ENCODE assay signal across 8 cellular contexts in the genomic region with DNA sequence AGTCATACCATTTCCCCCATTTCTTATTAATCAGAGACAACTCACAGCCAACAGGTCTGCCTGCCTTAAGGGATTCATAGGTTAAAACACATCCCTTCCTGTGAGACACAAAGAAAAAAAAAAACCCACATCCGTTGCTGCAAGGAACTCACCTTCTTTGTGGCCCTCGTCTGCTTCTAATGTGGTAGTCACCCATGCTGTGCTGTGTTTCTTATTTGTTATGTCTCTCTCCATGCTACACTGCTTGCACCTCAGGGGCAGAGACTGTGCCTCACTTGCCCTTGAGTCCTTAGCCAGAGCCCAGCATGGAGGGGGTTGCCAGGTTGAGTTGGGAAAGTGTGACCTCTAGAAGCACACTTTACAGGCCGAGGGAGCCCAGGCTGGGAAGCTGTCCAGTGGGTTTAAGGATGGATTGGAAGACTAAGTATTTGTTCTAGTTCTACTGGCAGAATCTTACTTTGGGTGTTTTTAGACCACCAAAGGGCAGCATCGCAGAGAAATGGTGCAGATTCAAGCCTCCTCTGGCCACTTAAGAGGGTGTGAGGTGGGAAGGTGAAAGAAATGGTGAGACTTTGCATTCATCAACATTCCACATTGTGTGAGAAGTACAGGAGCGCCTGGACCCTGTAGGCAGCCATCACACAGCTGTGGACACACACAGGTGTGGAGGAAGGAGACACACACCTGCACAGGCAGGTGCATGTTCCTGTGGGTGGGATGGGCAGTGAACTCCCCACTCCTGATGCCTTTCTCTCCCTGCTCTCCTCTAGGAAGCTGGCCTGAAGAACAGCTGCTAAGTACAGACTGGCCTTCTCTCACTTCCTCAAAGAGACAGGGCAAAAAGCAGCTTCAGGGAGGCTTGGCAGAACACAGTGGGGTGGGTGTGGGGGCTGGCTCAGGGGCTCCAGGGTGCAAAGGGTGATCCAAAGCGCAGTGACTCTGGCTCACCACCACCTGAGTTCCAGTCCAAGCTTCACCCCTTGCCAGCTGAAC. TPM values are rescaled to one million over a fixed set of nuclear protein-coding genes. Genes with fewer than 3 reads are reported as not detected.
DNase-seq lines count a peak whose midpoint lies in the region; ATAC-seq lines count a peak whose summit lies in the region.
"Had no signal": no experiment of that assay in that cellular context is flagged by ENCODE, and none has a peak within 500 bp of the region (broad histone marks: within the 10 kb centered on the region; RNA-seq: fewer than 3 reads in every experiment).

No MANE protein-coding gene starts in this region.

- ATAC-seq in GM19324 (IDR thresholded peaks at IDR 0.05; ENCODE audit: low FRiP score, unreplicated experiment), result peak; percentile 57
- ATAC-seq in HG03095 (IDR thresholded peaks at IDR 0.05; ENCODE audit: unreplicated experiment), result peak; percentile 56
- peak; percentile 88 for ATAC-seq in activated CD8-positive, alpha-beta T cell treated with anti-CD3 and anti-CD28 coated beads, Interleukin-2, amount 10 ng/mL, durations not matched to agents 7 days and 5 days
- ATAC-seq: K562 had no signal

- H3K27ac ChIP-seq in skin epidermis, result peak overlapping the region in 17 of 21 experiments; percentile 5 to 95 (median 67)

- peaks cover 68% of the 10 kb centered on the region for H3K36me3 Mint-ChIP-seq in activated CD8-positive, alpha-beta T cell treated with anti-CD3 and anti-CD28 coated beads, Interleukin-2, amount 10 ng/mL, durations not matched to agents 7 days and 5 days (ENCODE audit: low read depth)

- no peaks in the 10 kb centered on the region for H3K27me3 Mint-ChIP-seq in activated CD8-positive, alpha-beta T cell treated with anti-CD3 and anti-CD28 coated beads, Interleukin-2, amount 10 ng/mL, durations not matched to agents 7 days and 5 days (ENCODE audit: low read depth)

- H3K4me3 ChIP-seq in skin epidermis, result no peak overlapping the region
- H3K4me3 ChIP-seq: K562 had no signal

- peaks cover 76% of the 10 kb centered on the region for H3K4me1 Mint-ChIP-seq in activated CD8-positive, alpha-beta T cell treated with anti-CD3 and anti-CD28 coated beads, Interleukin-2, amount 10 ng/mL, durations not matched to agents 7 days and 5 days (ENCODE audit: low read depth)

- H3K27ac Mint-ChIP-seq in activated CD8-positive, alpha-beta T cell treated with anti-CD3 and anti-CD28 coated beads, Interleukin-2, amount 10 ng/mL, durations not matched to agents 7 days and 5 days, result peak overlapping the region; percentile 96

- H3K4me3 Mint-ChIP-seq in activated CD8-positive, alpha-beta T cell treated with anti-CD3 and anti-CD28 coated beads, Interleukin-2, amount 10 ng/mL, durations not matched to agents 7 days and 5 days, result peak overlapping the region; percentile 74

- POLR2A ChIA-PET in activated CD8-positive, alpha-beta T cell treated with anti-CD3 and anti-CD28 coated beads, Interleukin-2, amount 10 ng/mL, durations not matched to agents 7 days and 5 days (lab: Charles Lee), result interaction anchor here (0.6 to 2.4 kb wide), 5 partner anchors 14 to 101 kb away, joined by 3 to 9 read pairs (median 4); no protein-coding TSS in a partner anchor

- CTCF ChIA-PET in activated CD8-positive, alpha-beta T cell treated with anti-CD3 and anti-CD28 coated beads, Interleukin-2, amount 10 ng/mL, durations not matched to agents 7 days and 5 days (lab: Charles Lee), result interaction anchor here (0.6 to 6.7 kb wide), 8 partner anchors 12 to 101 kb away, joined by 3 to 83 read pairs (median 4); no protein-coding TSS in a partner anchor

- peak; percentile 80 for DNase-seq in activated CD8-positive, alpha-beta T cell treated with anti-CD3 and anti-CD28 coated beads, Interleukin-2, amount 10 ng/mL, durations not matched to agents 7 days and 5 days
- DNase-seq in GM19240 (ENCODE audit: insufficient read length, low spot score) (no peak), NCI-H2171 (lab: John Stamatoyannopoulos, UW) (no peak), NCI-H2196 treated with DMSO at 0.1 percent for 48 hours (lab: John Stamatoyannopoulos, UW; ENCODE audit: unreplicated experiment) (no peak)

- no peaks in the 10 kb centered on the region for H3K9me3 Mint-ChIP-seq in activated CD8-positive, alpha-beta T cell treated with anti-CD3 and anti-CD28 coated beads, Interleukin-2, amount 10 ng/mL, durations not matched to agents 7 days and 5 days (ENCODE audit: insufficient read depth)

RNA-seq across cellular contexts. Expression of a gene that starts 48.8 kb away (rescaled TPM):
- 10 to 100 TPM; 37.8 to 38.7 TPM for total RNA-seq in activated CD8-positive, alpha-beta T cell treated with anti-CD3 and anti-CD28 coated beads, Interleukin-2, amount 10 ng/mL, durations not matched to agents 7 days and 5 days

RNA-seq across cellular contexts. Expression of a gene that starts 48.8 kb away (rescaled TPM):
- 10 to 100 TPM; 11.9 to 12.1 TPM for total RNA-seq in activated CD8-positive, alpha-beta T cell treated with anti-CD3 and anti-CD28 coated beads, Interleukin-2, amount 10 ng/mL, durations not matched to agents 7 days and 5 days
